Comparison of ENCODE assay signal across 28 cellular contexts in the genomic region with DNA sequence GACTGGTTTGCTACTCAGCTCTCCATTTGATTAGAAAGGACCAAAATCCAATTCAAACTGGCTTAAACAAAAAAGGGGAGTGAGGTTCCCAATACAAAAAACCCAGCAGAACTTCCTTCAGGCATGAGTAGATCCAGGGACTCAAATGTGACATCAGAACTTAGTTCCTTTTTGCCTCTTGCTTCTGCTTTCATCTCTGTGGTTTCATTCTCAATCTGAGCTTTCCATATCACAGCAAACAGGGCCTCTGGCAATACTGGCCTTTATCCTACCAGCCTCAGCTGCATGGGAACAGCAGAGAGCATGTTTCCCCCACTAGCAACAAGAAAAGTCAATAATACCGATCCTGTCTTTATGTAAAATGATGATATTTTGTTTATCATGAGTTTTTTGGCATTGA. TPM values are rescaled to one million over a fixed set of nuclear protein-coding genes. Genes with fewer than 3 reads are reported as not detected.
DNase-seq lines count a peak whose midpoint lies in the region; ATAC-seq lines count a peak whose summit lies in the region.
"Had no signal": no experiment of that assay in that cellular context is flagged by ENCODE, and none has a peak within 500 bp of the region (broad histone marks: within the 10 kb centered on the region; RNA-seq: fewer than 3 reads in every experiment).

No MANE protein-coding gene starts in this region.

- no peak overlapping the region for H3K27ac Mint-ChIP-seq in naive thymus-derived CD4-positive, alpha-beta T cell
- H3K27ac Mint-ChIP-seq: natural killer cell treated with Interleukin-12 subunit alpha and Interleukin-12 subunit beta and Interleukin-15 and Interleukin-18, amount 100 ng/mL, for 72 hours had no signal

- H3K4me1 Mint-ChIP-seq in naive thymus-derived CD4-positive, alpha-beta T cell: peaks cover 0 to 2% (median 0%) of the 10 kb centered on the region in 7 donors

- peaks cover 0 to 65% (median 10%) of the 10 kb centered on the region in 5 donors for H3K27me3 Mint-ChIP-seq in naive thymus-derived CD4-positive, alpha-beta T cell

- no peak overlapping the region for H3K27ac ChIP-seq in naive thymus-derived CD4-positive, alpha-beta T cell (ENCODE audit: low read depth, low read length)
- H3K27ac ChIP-seq: BLaER1, SJSA1, spleen, tibial nerve had no signal

- peak; percentile 53 for ATAC-seq in GM18498 (IDR thresholded peaks at IDR 0.05; ENCODE audit: unreplicated experiment)
- peak; percentile 66 for ATAC-seq in GM21723 (IDR thresholded peaks at IDR 0.05; ENCODE audit: unreplicated experiment)
- ATAC-seq in naive thymus-derived CD4-positive, alpha-beta T cell: peak; percentile 46
- ATAC-seq: heart right ventricle; natural killer cell treated with Interleukin-12 subunit alpha and Interleukin-12 subunit beta and Interleukin-15 and Interleukin-18, amount 100 ng/mL, for 72 hours had no signal

- no peaks in the 10 kb centered on the region for H3K9me3 ChIP-seq in naive thymus-derived CD4-positive, alpha-beta T cell (ENCODE audit: control insufficient read depth in 2 of 3, low read length in 3 of 3)
- H3K9me3 ChIP-seq: BLaER1, heart right ventricle, SJSA1, spleen, tibial nerve had no signal

- no peaks in the 10 kb centered on the region for H3K27me3 ChIP-seq in naive thymus-derived CD4-positive, alpha-beta T cell (ENCODE audit: control insufficient read depth in 2 of 2, insufficient read depth in 2 of 2, low read length in 2 of 2)
- H3K27me3 ChIP-seq: BLaER1, spleen, tibial nerve had no signal

- CTCF ChIA-PET in naive thymus-derived CD4-positive, alpha-beta T cell (lab: Charles Lee): no interaction called here

- H3K36me3 ChIP-seq in naive thymus-derived CD4-positive, alpha-beta T cell (ENCODE audit: control insufficient read depth in 2 of 3, insufficient read depth in 3 of 3, low read length in 3 of 3): no peaks in the 10 kb centered on the region
- H3K36me3 ChIP-seq: BLaER1, heart right ventricle, SJSA1, spleen, tibial nerve had no signal

- H3K4me3 ChIP-seq in naive thymus-derived CD4-positive, alpha-beta T cell (ENCODE audit: low read length): no peak overlapping the region
- H3K4me3 ChIP-seq: BLaER1, heart right ventricle, SJSA1, spleen, tibial nerve had no signal

- peak; percentile 9 for DNase-seq in NOMO-1 treated with dmso at 0.1 percent for 144 hours (lab: John Stamatoyannopoulos, UW; ENCODE audit: unreplicated experiment)
- no peak for DNase-seq in naive thymus-derived CD4-positive, alpha-beta T cell
- no peak for DNase-seq in NCI-H1694 (lab: John Stamatoyannopoulos, UW)
- DNase-seq in putamen (ENCODE audit: low spot score): no peak
- DNase-seq in stimulated activated naive CD4-positive, alpha-beta T cell (lab: John Stamatoyannopoulos, UW): no peak
- DNase-seq in GF-D8 (lab: John Stamatoyannopoulos, UW): no peak
- DNase-seq: activated CD4-positive, alpha-beta T cell treated with anti-CD3 and anti-CD28 coated beads for 4 hours; anterior cingulate cortex; DMS 273 treated with DMSO at 0.1 percent for 48 hours; effector CD8-positive, alpha-beta T cell; GOT3; heart right ventricle; mammary epithelial cell; NCI-H187 treated with DMSO at 0.1 percent for 48 hours; NCI-H446 treated with DMSO at 0.1 percent for 48 hours; posterior cingulate gyrus; spleen; T-helper 9 cell had no signal

- H3K4me1 ChIP-seq in naive thymus-derived CD4-positive, alpha-beta T cell (ENCODE audit: control insufficient read depth in 2 of 2, insufficient read depth in 2 of 2, low read length in 2 of 2): no peaks in the 10 kb centered on the region
- H3K4me1 ChIP-seq: SJSA1, tibial nerve had no signal

- intact Hi-C loops in naive thymus-derived CD4-positive, alpha-beta T cell (cut with micrococcal nuclease): no loop called here

- POLR2A ChIA-PET in naive thymus-derived CD4-positive, alpha-beta T cell (lab: Charles Lee): interaction anchor here (0.6 kb wide), 1 partner anchor 24 kb away, joined by 3 read pairs; no protein-coding TSS in a partner anchor

- H3K4me3 Mint-ChIP-seq in naive thymus-derived CD4-positive, alpha-beta T cell: no peak overlapping the region
- H3K4me3 Mint-ChIP-seq: central memory CD8-positive, alpha-beta T cell; natural killer cell treated with Interleukin-12 subunit alpha and Interleukin-12 subunit beta and Interleukin-15 and Interleukin-18, amount 100 ng/mL, for 72 hours had no signal

- no peaks in the 10 kb centered on the region for H3K36me3 Mint-ChIP-seq in naive thymus-derived CD4-positive, alpha-beta T cell
- H3K36me3 Mint-ChIP-seq: natural killer cell treated with Interleukin-12 subunit alpha and Interleukin-12 subunit beta and Interleukin-15 and Interleukin-18, amount 100 ng/mL, for 72 hours had no signal

- no peaks in the 10 kb centered on the region for H3K9me3 Mint-ChIP-seq in naive thymus-derived CD4-positive, alpha-beta T cell
- H3K9me3 Mint-ChIP-seq: central memory CD8-positive, alpha-beta T cell; natural killer cell treated with Interleukin-12 subunit alpha and Interleukin-12 subunit beta and Interleukin-15 and Interleukin-18, amount 100 ng/mL, for 72 hours had no signal

RNA-seq across cellular contexts. Expression of a gene that starts 28.6 kb away (rescaled TPM):
- total RNA-seq in naive thymus-derived CD4-positive, alpha-beta T cell: 10 to 100 TPM; 37.1 to 70.4 (median 44.0) TPM
- polyA plus RNA-seq in naive thymus-derived CD4-positive, alpha-beta T cell: 10 to 100 TPM; 17.6 to 27.4 TPM

RNA-seq across cellular contexts. Expression of a gene that starts 39.1 kb away (rescaled TPM):
- total RNA-seq in naive thymus-derived CD4-positive, alpha-beta T cell: 10 to 100 TPM; 57.0 to 81.7 (median 67.4) TPM
- 10 to 100 TPM; 31.4 to 75.7 TPM for polyA plus RNA-seq in naive thymus-derived CD4-positive, alpha-beta T cell

RNA-seq across cellular contexts. Expression of a gene that starts 52.0 kb away (rescaled TPM):
- 1 to 10 TPM in 1 of 5 experiments, under 1 TPM in 1, not detected in 3; 0.98 to 9.5 TPM for total RNA-seq in naive thymus-derived CD4-positive, alpha-beta T cell
- under 1 TPM; 0.14 to 0.22 TPM for polyA plus RNA-seq in naive thymus-derived CD4-positive, alpha-beta T cell
- total RNA-seq: HT1080; LHCN-M2; mammary epithelial cell; natural killer cell treated with Interleukin-12 subunit alpha and Interleukin-12 subunit beta and Interleukin-15 and Interleukin-18, amount 100 ng/mL, for 72 hours had no signal
- polyA plus RNA-seq: fibroblast of lung had no signal
